In genomic region chr9:18238254-18238653, GRCh38 we compare ENCODE assay signal across 14 cellular contexts.
DNase-seq lines count a peak whose midpoint lies in the region; ATAC-seq and TF ChIP-seq lines count a peak whose summit lies in the region.
"Had no signal": no experiment of that assay in that cellular context is flagged by ENCODE, and none has a peak within 500 bp of the region (broad histone marks: within the 10 kb centered on the region; RNA-seq: fewer than 3 reads in every experiment).

No MANE protein-coding gene starts in this region.

- intact Hi-C loops in transverse colon (cut with DNase I; ENCODE audit: low total_unique reads), result no loop called here
- intact Hi-C loops in activated T-helper 2 cell treated with anti-CD3 and anti-CD28 coated beads, Interferon-gamma antibody, Interleukin-2, Interleukin-4, amounts not matched to agents 10 μg/mL and 5 μg/mL and 100 μg/mL, durations not matched to agents 14 hours and 24 hours and 36 hours (cut with micrococcal nuclease), result no loop called here

- no peak for DNase-seq in stimulated activated naive CD8-positive, alpha-beta T cell treated with anti-CD3 and anti-CD28 coated beads, Interleukin-15, Interleukin-2, amounts not matched to agents 100 U/mL and 50 U/mL, for 24 hours
- no peak for DNase-seq in stimulated activated naive CD8-positive, alpha-beta T cell treated with anti-CD3 and anti-CD28 coated beads, Interleukin-15, amount 100 ng/mL, for 72 hours
- DNase-seq in amniotic epithelial cell (ENCODE audit: low read depth) (peak; percentile 83), foreskin melanocyte (peak; percentile 40), transverse colon (no peak)
- no peak for DNase-seq in activated T-helper 2 cell treated with anti-CD3 and anti-CD28 coated beads, Interferon-gamma antibody, Interleukin-2, Interleukin-4, amounts not matched to agents 10 μg/mL and 5 μg/mL and 100 μg/mL, durations not matched to agents 14 hours and 24 hours and 36 hours (ENCODE audit: low spot score)
- DNase-seq: AML-193; cortex of kidney; KBM-7; RPMI8226; stimulated activated CD4-positive, alpha-beta T cell treated with anti-CD3 and anti-CD28 coated beads, Interleukin-12 subunit alpha, Interleukin-12 subunit beta, amount 100 ng/mL, for 4 hours had no signal

- no peak for TF ChIP-seq CTCF in transverse colon (IDR thresholded peaks at IDR 0.05)

- no peak overlapping the region for H3K4me3 Mint-ChIP-seq in stimulated activated naive CD8-positive, alpha-beta T cell treated with anti-CD3 and anti-CD28 coated beads, Interleukin-15, amount 100 ng/mL, for 72 hours
- H3K4me3 Mint-ChIP-seq in activated T-helper 2 cell treated with anti-CD3 and anti-CD28 coated beads, Interferon-gamma antibody, Interleukin-2, Interleukin-4, amounts not matched to agents 10 μg/mL and 5 μg/mL and 100 μg/mL, durations not matched to agents 14 hours and 24 hours and 36 hours (ENCODE audit: low read depth), result no peak overlapping the region
- H3K4me3 Mint-ChIP-seq: natural killer cell treated with Interleukin-12 subunit alpha and Interleukin-12 subunit beta and Interleukin-15 and Interleukin-18, amount 100 ng/mL, for 72 hours had no signal

- no peaks in the 10 kb centered on the region for H3K27me3 ChIP-seq in transverse colon

- in situ Hi-C loops in transverse colon (cut with MboI; ENCODE audit: low pct_ligation_motif_present in 1 of 4, low pct_unique_long_range_greater_than_20kb in 1 of 4, low sequenced_read_pairs in 3 of 4), result no loop called here

- H3K27me3 Mint-ChIP-seq in stimulated activated naive CD8-positive, alpha-beta T cell treated with anti-CD3 and anti-CD28 coated beads, Interleukin-15, amount 100 ng/mL, for 72 hours, result peaks cover 10% of the 10 kb centered on the region
- H3K27me3 Mint-ChIP-seq in activated T-helper 2 cell treated with anti-CD3 and anti-CD28 coated beads, Interferon-gamma antibody, Interleukin-2, Interleukin-4, amounts not matched to agents 10 μg/mL and 5 μg/mL and 100 μg/mL, durations not matched to agents 14 hours and 24 hours and 36 hours (ENCODE audit: low read depth), result no peaks in the 10 kb centered on the region

- H3K36me3 Mint-ChIP-seq in activated T-helper 2 cell treated with anti-CD3 and anti-CD28 coated beads, Interferon-gamma antibody, Interleukin-2, Interleukin-4, amounts not matched to agents 10 μg/mL and 5 μg/mL and 100 μg/mL, durations not matched to agents 14 hours and 24 hours and 36 hours (ENCODE audit: low read depth), result no peaks in the 10 kb centered on the region

- peak; percentile 4 for ATAC-seq in stimulated activated naive CD8-positive, alpha-beta T cell treated with anti-CD3 and anti-CD28 coated beads, Interleukin-15, Interleukin-2, amounts not matched to agents 100 U/mL and 50 U/mL, for 24 hours
- ATAC-seq in stimulated activated naive CD8-positive, alpha-beta T cell treated with anti-CD3 and anti-CD28 coated beads, Interleukin-15, amount 100 ng/mL, for 72 hours, result no peak
- no peak for ATAC-seq in GM19397 (IDR thresholded peaks at IDR 0.05; ENCODE audit: unreplicated experiment)
- no peak for ATAC-seq in HG02610 (IDR thresholded peaks at IDR 0.05; ENCODE audit: unreplicated experiment)
- ATAC-seq: natural killer cell treated with Interleukin-12 subunit alpha and Interleukin-12 subunit beta and Interleukin-15 and Interleukin-18, amount 100 ng/mL, for 72 hours had no signal

- H3K36me3 ChIP-seq in transverse colon, result no peaks in the 10 kb centered on the region

- no peaks in the 10 kb centered on the region for H3K4me1 Mint-ChIP-seq in stimulated activated naive CD8-positive, alpha-beta T cell treated with anti-CD3 and anti-CD28 coated beads, Interleukin-15, amount 100 ng/mL, for 72 hours
- no peaks in the 10 kb centered on the region for H3K4me1 Mint-ChIP-seq in activated T-helper 2 cell treated with anti-CD3 and anti-CD28 coated beads, Interferon-gamma antibody, Interleukin-2, Interleukin-4, amounts not matched to agents 10 μg/mL and 5 μg/mL and 100 μg/mL, durations not matched to agents 14 hours and 24 hours and 36 hours (ENCODE audit: low read depth)

- H3K4me1 ChIP-seq in transverse colon, result no peaks in the 10 kb centered on the region

- TF ChIP-seq POLR2A in transverse colon (IDR thresholded peaks at IDR 0.05), result no peak

- H3K27ac Mint-ChIP-seq in stimulated activated naive CD8-positive, alpha-beta T cell treated with anti-CD3 and anti-CD28 coated beads, Interleukin-15, amount 100 ng/mL, for 72 hours, result no peak overlapping the region
- H3K27ac Mint-ChIP-seq in activated T-helper 2 cell treated with anti-CD3 and anti-CD28 coated beads, Interferon-gamma antibody, Interleukin-2, Interleukin-4, amounts not matched to agents 10 μg/mL and 5 μg/mL and 100 μg/mL, durations not matched to agents 14 hours and 24 hours and 36 hours, result no peak overlapping the region
- H3K27ac Mint-ChIP-seq: natural killer cell treated with Interleukin-12 subunit alpha and Interleukin-12 subunit beta and Interleukin-15 and Interleukin-18, amount 100 ng/mL, for 72 hours had no signal

- WGBS in transverse colon (ENCODE audit: low coverage in 1 of 2), 2 donors, result 71 to 78% methylated on average over 1 to 2 of the region's 2 CpGs

- no peak overlapping the region for H3K4me3 ChIP-seq in transverse colon

- no peak for TF ChIP-seq EP300 in transverse colon (IDR thresholded peaks at IDR 0.05; ENCODE audit: low read depth)

- no peaks in the 10 kb centered on the region for H3K9me3 ChIP-seq in transverse colon

- peaks cover under 1 to 2% of the 10 kb centered on the region in 2 donors for H3K9me3 Mint-ChIP-seq in stimulated activated naive CD8-positive, alpha-beta T cell treated with anti-CD3 and anti-CD28 coated beads, Interleukin-15, amount 100 ng/mL, for 72 hours
- peaks cover 2% of the 10 kb centered on the region for H3K9me3 Mint-ChIP-seq in activated T-helper 2 cell treated with anti-CD3 and anti-CD28 coated beads, Interferon-gamma antibody, Interleukin-2, Interleukin-4, amounts not matched to agents 10 μg/mL and 5 μg/mL and 100 μg/mL, durations not matched to agents 14 hours and 24 hours and 36 hours

- H3K27ac ChIP-seq in transverse colon, result no peak overlapping the region

Comparison
In these comparisons a context has a peak if more than half of its experiments do, and no peak if none do; other contexts are left out.
1. DNase-seq: peak in amniotic epithelial cell (single experiment) and foreskin melanocyte (single experiment); none in stimulated activated naive CD8-positive, alpha-beta T cell treated with anti-CD3 and anti-CD28 coated beads, Interleukin-15, Interleukin-2, amounts not matched to agents 100 U/mL and 50 U/mL, for 24 hours (single experiment), stimulated activated naive CD8-positive, alpha-beta T cell treated with anti-CD3 and anti-CD28 coated beads, Interleukin-15, amount 100 ng/mL, for 72 hours (0 of 2), transverse colon (single experiment) and activated T-helper 2 cell treated with anti-CD3 and anti-CD28 coated beads, Interferon-gamma antibody, Interleukin-2, Interleukin-4, amounts not matched to agents 10 μg/mL and 5 μg/mL and 100 μg/mL, durations not matched to agents 14 hours and 24 hours and 36 hours (single experiment).